13 cellular contexts compared by ENCODE assay signal in the genomic region with DNA sequence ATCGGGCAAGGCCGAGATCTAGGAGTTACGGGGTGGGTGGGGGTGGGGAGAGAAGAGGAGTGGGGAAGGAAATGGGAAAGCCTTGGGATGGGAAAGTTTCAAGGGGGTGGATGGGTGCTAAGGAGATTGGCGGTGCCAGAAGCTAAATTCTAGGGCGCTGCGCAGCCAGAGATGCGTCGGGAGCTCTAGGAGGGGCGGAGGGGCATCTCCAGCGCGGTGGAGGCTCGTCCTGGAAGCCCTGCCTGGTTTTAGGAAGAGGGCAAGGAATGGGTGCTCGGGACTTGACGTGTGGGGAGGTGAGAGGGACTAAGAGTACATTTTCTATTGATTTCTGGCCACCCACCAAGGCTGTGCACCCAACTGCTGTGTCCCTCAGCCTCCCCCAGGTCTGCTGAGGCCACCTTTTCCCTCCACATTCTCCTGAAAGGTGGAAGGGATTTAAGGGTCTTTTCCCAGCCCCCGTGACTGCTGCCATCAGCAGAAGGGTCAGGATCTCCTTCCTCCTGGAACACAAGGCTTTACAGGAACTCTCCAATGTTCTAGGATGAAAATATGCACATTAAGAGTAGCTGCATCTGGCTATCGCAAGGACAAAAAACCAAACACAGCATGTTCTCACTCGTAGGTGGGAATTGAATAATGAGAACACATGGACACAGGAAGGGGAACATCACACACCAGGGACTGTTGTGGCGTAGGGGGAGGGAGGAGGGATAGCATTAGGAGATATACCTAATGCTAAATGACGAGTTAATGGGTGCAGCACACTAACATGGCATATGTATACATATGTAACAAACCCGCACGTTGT. TPM values are rescaled to one million over a fixed set of nuclear protein-coding genes. Genes with fewer than 3 reads are reported as not detected.
A peak's percentile ranks its signal among the peaks of the same experiment; 100 is the strongest.
DNase-seq lines count a peak whose midpoint lies in the region; ATAC-seq and TF ChIP-seq lines count a peak whose summit lies in the region.
"Had no signal": no experiment of that assay in that cellular context is flagged by ENCODE, and none has a peak within 500 bp of the region (broad histone marks: within the 10 kb centered on the region; RNA-seq: fewer than 3 reads in every experiment).

No MANE protein-coding gene starts in this region.

- H3K9me3 ChIP-seq in smooth muscle cell (replicated peaks; ENCODE audit: low read depth) = no peaks in the 10 kb centered on the region
- H3K9me3 ChIP-seq in osteoblast (ENCODE audit: low read depth, low read length) = no peaks in the 10 kb centered on the region
- H3K9me3 ChIP-seq: ovary, SJCRH30 had no signal

- H3K4me3 ChIP-seq in smooth muscle cell = peak overlapping the region; percentile 53
- H3K4me3 ChIP-seq in osteoblast (ENCODE audit: insufficient read depth, low read length) = no peak overlapping the region
- H3K4me3 ChIP-seq: ovary, SJCRH30 had no signal

- WGBS in smooth muscle cell (ENCODE audit: low lambda C conversion rate) = 34% methylated on average over 21 of the region's 21 CpGs

- H3K9ac ChIP-seq in smooth muscle cell (ENCODE audit: low read depth) = no peak overlapping the region

- H3K27me3 ChIP-seq in layer of hippocampus (ENCODE audit: control insufficient read depth, insufficient read depth, low read length) (no peaks in the 10 kb centered on the region), smooth muscle cell (ENCODE audit: low read depth) (peaks cover 65% of the 10 kb centered on the region), osteoblast (ENCODE audit: insufficient read depth, low read length) (peaks cover 65% of the 10 kb centered on the region)
- H3K27me3 ChIP-seq: ovary had no signal

- H3K4me3 Mint-ChIP-seq in T-helper 1 cell treated with Interleukin-12 subunit alpha and Interleukin-12 subunit beta and Interleukin-4 antibody, amounts not matched to agents 30 μg/mL and 1 μg/mL, for 36 hours = peak overlapping the region; percentile 48
- H3K4me3 Mint-ChIP-seq in activated T-helper 17 cell treated with anti-CD3 and anti-CD28 coated beads, Interleukin-2, amount 50 U/mL, for 72 hours = peak overlapping the region; percentile 64

- H3K36me3 ChIP-seq in smooth muscle cell (ENCODE audit: low read depth) (no peaks in the 10 kb centered on the region), osteoblast (ENCODE audit: insufficient read depth, low read length) (no peaks in the 10 kb centered on the region)
- H3K36me3 ChIP-seq: ovary, SJCRH30 had no signal

- no peaks in the 10 kb centered on the region for H3K79me2 ChIP-seq in smooth muscle cell (ENCODE audit: low read depth)
- H3K79me2 ChIP-seq in osteoblast (ENCODE audit: insufficient read depth, low read length) = no peaks in the 10 kb centered on the region

- no peak overlapping the region for H3K27ac Mint-ChIP-seq in T-helper 1 cell treated with Interleukin-12 subunit alpha and Interleukin-12 subunit beta and Interleukin-4 antibody, amounts not matched to agents 30 μg/mL and 1 μg/mL, for 36 hours
- H3K27ac Mint-ChIP-seq in activated T-helper 17 cell treated with anti-CD3 and anti-CD28 coated beads, Interleukin-2, amount 50 U/mL, for 72 hours = no peak overlapping the region

- no peaks in the 10 kb centered on the region for H3K4me1 ChIP-seq in smooth muscle cell (ENCODE audit: low read depth)
- no peaks in the 10 kb centered on the region for H3K4me1 ChIP-seq in osteoblast (ENCODE audit: insufficient read depth, low read length)

- DNase-seq in T-helper 1 cell (no peak), smooth muscle cell (lab: John Stamatoyannopoulos, UW; ENCODE audit: unreplicated experiment) (no peak), osteoblast (ENCODE audit: insufficient read length, low spot score, missing footprints) (no peak)
- DNase-seq: NCI-H2171, ovary, SJCRH30 had no signal

- no peaks in the 10 kb centered on the region for H3K36me3 Mint-ChIP-seq in T-helper 1 cell treated with Interleukin-12 subunit alpha and Interleukin-12 subunit beta and Interleukin-4 antibody, amounts not matched to agents 30 μg/mL and 1 μg/mL, for 36 hours (ENCODE audit: low read depth)
- H3K36me3 Mint-ChIP-seq in activated T-helper 17 cell treated with anti-CD3 and anti-CD28 coated beads, Interleukin-2, amount 50 U/mL, for 72 hours (ENCODE audit: low read depth) = peaks cover 6% of the 10 kb centered on the region

- no peaks in the 10 kb centered on the region for H3K9me3 Mint-ChIP-seq in T-helper 1 cell treated with Interleukin-12 subunit alpha and Interleukin-12 subunit beta and Interleukin-4 antibody, amounts not matched to agents 30 μg/mL and 1 μg/mL, for 36 hours
- no peaks in the 10 kb centered on the region for H3K9me3 Mint-ChIP-seq in activated T-helper 17 cell treated with anti-CD3 and anti-CD28 coated beads, Interleukin-2, amount 50 U/mL, for 72 hours

- H3K27ac ChIP-seq in layer of hippocampus (ENCODE audit: low read depth, low read length) = peak overlapping the region; percentile 90
- H3K27ac ChIP-seq in smooth muscle cell (ENCODE audit: low read depth) = no peak overlapping the region
- H3K27ac ChIP-seq in osteoblast (ENCODE audit: low read depth, low read length) = no peak overlapping the region
- H3K27ac ChIP-seq: ovary, SJCRH30 had no signal

- peak overlapping the region; percentile 84 for H3K4me2 ChIP-seq in smooth muscle cell
- H3K4me2 ChIP-seq in osteoblast (ENCODE audit: insufficient read depth, low read length) = no peak overlapping the region

- H3K27me3 Mint-ChIP-seq in T-helper 1 cell treated with Interleukin-12 subunit alpha and Interleukin-12 subunit beta and Interleukin-4 antibody, amounts not matched to agents 30 μg/mL and 1 μg/mL, for 36 hours (ENCODE audit: low read depth) = peaks cover 79% of the 10 kb centered on the region
- H3K27me3 Mint-ChIP-seq in activated T-helper 17 cell treated with anti-CD3 and anti-CD28 coated beads, Interleukin-2, amount 50 U/mL, for 72 hours = peaks cover 52% of the 10 kb centered on the region

- H4K20me1 ChIP-seq in smooth muscle cell (ENCODE audit: low read depth) (no peaks in the 10 kb centered on the region), osteoblast (ENCODE audit: insufficient read depth, low read length) (no peaks in the 10 kb centered on the region)

- no peak for ATAC-seq in activated T-helper 17 cell treated with anti-CD3 and anti-CD28 coated beads, Interleukin-2, amount 50 U/mL, for 72 hours (replicated peaks)
- ATAC-seq in GM19463 (IDR thresholded peaks at IDR 0.05; ENCODE audit: unreplicated experiment) = no peak
- ATAC-seq in GM21576 (IDR thresholded peaks at IDR 0.05; ENCODE audit: unreplicated experiment) = no peak

- H3F3A ChIP-seq in smooth muscle cell (ENCODE audit: low read depth) = no peaks in the 10 kb centered on the region

- H2AFZ ChIP-seq in smooth muscle cell (ENCODE audit: low read depth) = no peak overlapping the region
- H2AFZ ChIP-seq in osteoblast (ENCODE audit: low read length) = no peak overlapping the region

- TF ChIP-seq CTCF in smooth muscle cell (IDR thresholded peaks at IDR 0.05; ENCODE audit: borderline replicate concordance, insufficient read depth, poor library complexity, severe bottlenecking) (no peak), osteoblast (IDR thresholded peaks at IDR 0.05; ENCODE audit: extremely low read depth, low read depth, low read length) (no peak)

- H3K4me1 Mint-ChIP-seq in T-helper 1 cell treated with Interleukin-12 subunit alpha and Interleukin-12 subunit beta and Interleukin-4 antibody, amounts not matched to agents 30 μg/mL and 1 μg/mL, for 36 hours (ENCODE audit: low read depth) = peaks cover 2% of the 10 kb centered on the region
- no peaks in the 10 kb centered on the region for H3K4me1 Mint-ChIP-seq in activated T-helper 17 cell treated with anti-CD3 and anti-CD28 coated beads, Interleukin-2, amount 50 U/mL, for 72 hours

RNA-seq across cellular contexts. Expression of gene C2orf72, which starts 1.4 kb away (rescaled TPM):
- 1 to 10 TPM in 1 of 2 donors, under 1 TPM in 1; 0.48 to 3.3 TPM for total RNA-seq in activated T-helper 17 cell treated with anti-CD3 and anti-CD28 coated beads, Interleukin-2, amount 50 U/mL, for 72 hours
- total RNA-seq in smooth muscle cell (0.40 and 1.2 TPM in 2 replicates), osteoblast (not detected in 2 replicates)
- polyA plus RNA-seq in smooth muscle cell = 0.48 and 1.1 TPM in 2 replicates
- total RNA-seq: SJCRH30 had no signal

RNA-seq across cellular contexts. Expression of gene PSMD1, which starts 18.0 kb away (rescaled TPM):
- total RNA-seq in activated T-helper 17 cell treated with anti-CD3 and anti-CD28 coated beads, Interleukin-2, amount 50 U/mL, for 72 hours = 100 to 1,000 TPM in 1 of 2 donors, 10 to 100 TPM in 1; 70.2 to 154 TPM
- total RNA-seq in smooth muscle cell (88.8 and 95.7 TPM in 2 replicates), osteoblast (112 TPM in 2 replicates)
- polyA plus RNA-seq in smooth muscle cell = 95.4 and 99.7 TPM in 2 replicates

RNA-seq across cellular contexts. Expression of gene SPATA3, which starts 42.8 kb away (rescaled TPM):
- 1 to 10 TPM; 2.2 to 2.5 TPM for total RNA-seq in activated T-helper 17 cell treated with anti-CD3 and anti-CD28 coated beads, Interleukin-2, amount 50 U/mL, for 72 hours
- total RNA-seq in smooth muscle cell (not detected in 2 replicates), osteoblast (not detected in 2 replicates)
- polyA plus RNA-seq in smooth muscle cell = not detected in 2 replicates
- total RNA-seq: A172, cerebellum, ovary, SJCRH30 had no signal
- polyA plus RNA-seq: ovary had no signal
